ENCODE assay signal across 2 cellular contexts in genomic region chr6:80962382-80962781, GRCh38.
TF ChIP-seq lines count a peak whose summit lies in the region.

No MANE protein-coding gene starts in this region.

TF ChIP-seq in GM23338, 12 proteins besides CTCF, POLR2A, EP300 and RAD21 (continued from another document):
- TF ChIP-seq REST (IDR thresholded peaks at IDR 0.05; ENCODE audit: unreplicated experiment) (no peak), ZNF331 (CRISPR knock-in tag; IDR thresholded peaks at IDR 0.05; ENCODE audit: low read depth) (no peak), EZH2phosphoT487 (IDR thresholded peaks at IDR 0.05; ENCODE audit: unreplicated experiment) (no peak), CREB1 (CRISPR knock-in tag; IDR thresholded peaks at IDR 0.05; ENCODE audit: low read depth) (no peak), STAT1 (IDR thresholded peaks at IDR 0.05; ENCODE audit: unreplicated experiment) (no peak), POLR2AphosphoS5 (IDR thresholded peaks at IDR 0.05; ENCODE audit: low read depth) (no peak), NANOG (IDR thresholded peaks at IDR 0.05; ENCODE audit: borderline replicate concordance) (no peak), EZH2 (IDR thresholded peaks at IDR 0.05; ENCODE audit: low read depth, unreplicated experiment) (no peak), ZNF462 (CRISPR knock-in tag; IDR thresholded peaks at IDR 0.05) (no peak), ETS1 (IDR thresholded peaks at IDR 0.05) (no peak), ZNF114 (CRISPR knock-in tag; IDR thresholded peaks at IDR 0.05) (no peak)

TF ChIP-seq in WTC11, 78 proteins besides CTCF, POLR2A, EP300 and RAD21 (continued from another document):
- TF ChIP-seq PRDM15 (CRISPR knock-in tag; IDR thresholded peaks at IDR 0.05) (no peak), AR (CRISPR knock-in tag; IDR thresholded peaks at IDR 0.05) (no peak), FOXP4 (CRISPR knock-in tag; IDR thresholded peaks at IDR 0.05) (no peak), ZNF532 (CRISPR knock-in tag; IDR thresholded peaks at IDR 0.05; ENCODE audit: borderline replicate concordance) (no peak), CREM (CRISPR knock-in tag; IDR thresholded peaks at IDR 0.05) (no peak), ZNF423 (CRISPR knock-in tag; IDR thresholded peaks at IDR 0.05) (no peak), USF2 (CRISPR knock-in tag; IDR thresholded peaks at IDR 0.05) (no peak), NR1H2 (CRISPR knock-in tag; IDR thresholded peaks at IDR 0.05) (no peak)
TF ChIP-seq in WTC11: peak in this region for 0.
